12 cellular contexts compared by ENCODE assay signal in the genomic region with DNA sequence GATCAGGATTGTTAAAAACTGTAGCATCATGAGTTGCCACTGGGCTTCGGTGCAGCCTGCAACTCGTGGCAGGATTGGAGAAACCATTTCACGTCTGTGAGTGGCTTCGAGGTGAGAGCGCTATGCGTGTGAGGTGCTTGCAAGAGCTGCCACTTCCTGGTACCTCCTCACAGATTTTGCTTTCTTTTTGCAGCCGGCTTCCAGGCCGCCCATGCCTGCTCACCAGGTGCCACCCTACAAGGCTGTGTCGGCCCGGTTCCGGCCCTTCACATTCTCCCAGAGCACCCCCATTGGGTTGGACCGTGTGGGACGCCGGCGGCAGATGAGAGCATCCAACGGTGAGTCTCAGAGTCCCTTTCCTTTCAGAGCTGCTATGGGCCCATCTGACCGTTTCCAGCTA. TPM values are rescaled to one million over a fixed set of nuclear protein-coding genes. Genes with fewer than 3 reads are reported as not detected.
DNase-seq lines count a peak whose midpoint lies in the region; ATAC-seq and TF ChIP-seq lines count a peak whose summit lies in the region.
"Had no signal": no experiment of that assay in that cellular context is flagged by ENCODE, and none has a peak within 500 bp of the region (broad histone marks: within the 10 kb centered on the region; RNA-seq: fewer than 3 reads in every experiment).

No MANE protein-coding gene starts in this region.

- TF ChIP-seq POLR2A in vagina (IDR thresholded peaks at IDR 0.05), result no peak
- TF ChIP-seq POLR2A in erythroblast (IDR thresholded peaks at IDR 0.05; ENCODE audit: low read length), result no peak

- no peaks in the 10 kb centered on the region for H3K27me3 Mint-ChIP-seq in T-helper 17 cell
- no peaks in the 10 kb centered on the region for H3K27me3 Mint-ChIP-seq in activated T-cell treated with anti-CD3 and anti-CD28 coated beads, Interleukin-2, amount 50 U/mL, for 72 hours (ENCODE audit: low read depth)

- H3K27me3 ChIP-seq in vagina, result no peaks in the 10 kb centered on the region

- H3K36me3 ChIP-seq in mucosa of descending colon (ENCODE audit: low read depth), result no peaks in the 10 kb centered on the region
- H3K36me3 ChIP-seq in vagina, result no peaks in the 10 kb centered on the region

- no peak overlapping the region for H3K27ac ChIP-seq in vagina

- H3K9me3 ChIP-seq in T-helper 17 cell (ENCODE audit: control insufficient read depth, low read length, poor library complexity, severe bottlenecking) (no peaks in the 10 kb centered on the region), mucosa of descending colon (no peaks in the 10 kb centered on the region), vagina (no peaks in the 10 kb centered on the region)

- H3K4me1 Mint-ChIP-seq in T-helper 17 cell, result peaks cover 52% of the 10 kb centered on the region
- H3K4me1 Mint-ChIP-seq in activated T-cell treated with anti-CD3 and anti-CD28 coated beads, Interleukin-2, amount 50 U/mL, for 72 hours (ENCODE audit: low read depth), result peaks cover 83% of the 10 kb centered on the region

- intact Hi-C loops in mucosa of descending colon (cut with DNase I, micrococcal nuclease), result no loop called here
- intact Hi-C loops in vagina (cut with DNase I), result no loop called here
- intact Hi-C loops in posterior vena cava (cut with DNase I), result no loop called here

- TF ChIP-seq CTCF in mucosa of descending colon (IDR thresholded peaks at IDR 0.05) (no peak), vagina (IDR thresholded peaks at IDR 0.05) (no peak)

- H3K9me3 Mint-ChIP-seq in activated T-cell treated with anti-CD3 and anti-CD28 coated beads, Interleukin-2, amount 50 U/mL, for 72 hours, result no peaks in the 10 kb centered on the region

- peak overlapping the region; percentile 98 for H3K4me3 Mint-ChIP-seq in T-helper 17 cell
- peak overlapping the region; percentile 94 to 97 for H3K4me3 Mint-ChIP-seq in activated T-cell treated with anti-CD3 and anti-CD28 coated beads, Interleukin-2, amount 50 U/mL, for 72 hours

- peaks cover 12% of the 10 kb centered on the region for H3K36me3 Mint-ChIP-seq in T-helper 17 cell (ENCODE audit: low read depth)
- peaks cover 13 to 21% of the 10 kb centered on the region in 2 donors for H3K36me3 Mint-ChIP-seq in activated T-cell treated with anti-CD3 and anti-CD28 coated beads, Interleukin-2, amount 50 U/mL, for 72 hours (ENCODE audit: insufficient read depth in 2 of 2)

- DNase-seq in T-helper 17 cell (peak; percentile 70 to 81 (median 74)), mucosa of descending colon (peak in 1 of 3 donors; percentile 75), vagina (ENCODE audit: extremely low spot score in 2 of 2) (no peak), posterior vena cava (ENCODE audit: low spot score) (no peak), erythroblast (lab: John Stamatoyannopoulos, UW) (no peak)
- DNase-seq in activated T-cell treated with anti-CD3 and anti-CD28 coated beads, Interleukin-2, amount 50 U/mL, for 72 hours, result peak; percentile 83 to 87
- DNase-seq in stimulated activated CD8-positive, alpha-beta memory T cell treated with anti-CD3 and anti-CD28 coated beads, Interleukin-2, amount 100 ng/mL, for 48 hours (ENCODE audit: low read depth in 2 of 2), result peak; percentile 44 to 55
- DNase-seq: DMS53, mesenchymal stem cell had no signal

- H3K4me3 ChIP-seq in mucosa of descending colon (no peak overlapping the region), vagina (peak overlapping the region in 1 of 2 donors; percentile 26)

- peaks cover 7% of the 10 kb centered on the region for H3K4me1 ChIP-seq in mucosa of descending colon (ENCODE audit: low read depth)
- H3K4me1 ChIP-seq in vagina, result peaks cover 8% of the 10 kb centered on the region

- peak; percentile 83 for ATAC-seq in T-helper 17 cell
- peak; percentile 87 to 89 for ATAC-seq in activated T-cell treated with anti-CD3 and anti-CD28 coated beads, Interleukin-2, amount 50 U/mL, for 72 hours (replicated peaks in 1 of 2)
- ATAC-seq in mucosa of descending colon, result peak; percentile 72
- ATAC-seq in HG03097 (IDR thresholded peaks at IDR 0.05; ENCODE audit: low FRiP score, unreplicated experiment), result no peak
- ATAC-seq: Panc1 had no signal

- peak overlapping the region; percentile 92 for H3K27ac Mint-ChIP-seq in T-helper 17 cell
- peak overlapping the region; percentile 97 for H3K27ac Mint-ChIP-seq in activated T-cell treated with anti-CD3 and anti-CD28 coated beads, Interleukin-2, amount 50 U/mL, for 72 hours

RNA-seq across cellular contexts. Expression of gene C1QTNF9, which starts 57.9 kb away (rescaled TPM):
- not detected for total RNA-seq in T-helper 17 cell
- under 1 TPM in 1 of 2 donors, not detected in 1; 0.14 TPM for total RNA-seq in activated T-cell treated with anti-CD3 and anti-CD28 coated beads, Interleukin-2, amount 50 U/mL, for 72 hours
- under 1 TPM in 2 of 3 donors, not detected in 1; 0.38 to 0.54 TPM for total RNA-seq in mucosa of descending colon
- total RNA-seq in vagina, result not detected
- total RNA-seq in posterior vena cava, result under 1 TPM; 0.42 to 0.95 TPM
- total RNA-seq: astrocyte had no signal

Comparison
In these comparisons a context has a peak if more than half of its experiments do, and no peak if none do; other contexts are left out.
1. DNase-seq: peak in T-helper 17 cell (3 of 3), activated T-cell treated with anti-CD3 and anti-CD28 coated beads, Interleukin-2, amount 50 U/mL, for 72 hours (2 of 2) and stimulated activated CD8-positive, alpha-beta memory T cell treated with anti-CD3 and anti-CD28 coated beads, Interleukin-2, amount 100 ng/mL, for 48 hours (2 of 2); none in vagina (0 of 2), posterior vena cava (single experiment) and erythroblast (0 of 2).